ENCODE assay signal across 8 cellular contexts in the genomic region with DNA sequence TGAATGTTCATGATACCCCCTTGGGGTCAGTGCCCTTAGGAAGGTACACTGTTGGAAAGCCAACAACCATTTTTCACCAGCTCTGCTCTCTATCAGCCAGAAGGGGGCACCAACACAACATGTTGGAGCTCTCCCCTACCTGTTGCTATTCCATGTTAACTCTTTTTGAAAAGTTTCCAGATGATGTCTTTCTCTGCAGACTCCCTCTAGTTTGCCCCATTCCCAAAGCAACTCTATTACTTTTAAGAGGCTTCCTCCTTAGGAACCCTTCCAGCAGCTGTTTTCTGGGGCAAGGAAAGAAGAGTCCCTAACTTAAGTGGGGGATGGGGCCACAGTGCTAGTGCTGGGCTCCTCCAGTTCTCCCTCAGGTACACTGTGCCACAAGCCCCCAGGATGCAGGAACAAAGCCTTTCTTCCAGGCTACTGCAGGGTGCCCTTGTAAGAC. TPM values are rescaled to one million over a fixed set of nuclear protein-coding genes. Genes with fewer than 3 reads are reported as not detected.
DNase-seq lines count a peak whose midpoint lies in the region; ATAC-seq and TF ChIP-seq lines count a peak whose summit lies in the region.

No MANE protein-coding gene starts in this region.

- H3K9me2 ChIP-seq in GM23338 (ENCODE audit: insufficient read depth), result no peaks in the 10 kb centered on the region

- no peak overlapping the region for H3K27ac Mint-ChIP-seq in CD4-positive, CD25-positive, alpha-beta regulatory T cell
- H3K27ac Mint-ChIP-seq in GM23338, result no peak overlapping the region
- H3K27ac Mint-ChIP-seq in memory B cell, result no peak overlapping the region

- no peak overlapping the region for H2AFZ ChIP-seq in GM23338

- H3K4me2 ChIP-seq in GM23338, result 0 out of 2 replicates have a peak overlapping the region, but pooled peaks have one; percentile 39

- no peak overlapping the region for H3K27ac ChIP-seq in CD4-positive, CD25-positive, alpha-beta regulatory T cell (ENCODE audit: insufficient read depth, low read length, poor library complexity, severe bottlenecking)
- H3K27ac ChIP-seq in GM23338 (ENCODE audit: low read depth), result peak overlapping the region; percentile 65; the same call in 1 of the 2 replicates
- no peak overlapping the region for H3K27ac ChIP-seq in dorsolateral prefrontal cortex
- no peak overlapping the region for H3K27ac ChIP-seq in thoracic aorta

- peaks cover 23% of the 10 kb centered on the region for H3K36me3 Mint-ChIP-seq in CD4-positive, CD25-positive, alpha-beta regulatory T cell
- H3K36me3 Mint-ChIP-seq in GM23338 (ENCODE audit: low read depth) (peaks cover 7% of the 10 kb centered on the region; the same call in 1 of the 3 replicates), memory B cell (peaks cover 19% of the 10 kb centered on the region)

- peaks cover 43% of the 10 kb centered on the region for H3K36me3 ChIP-seq in CD4-positive, CD25-positive, alpha-beta regulatory T cell (ENCODE audit: control insufficient read depth, insufficient read depth, low read length)
- no peaks in the 10 kb centered on the region; the same call in 1 of the 2 replicates for H3K36me3 ChIP-seq in GM23338 (ENCODE audit: insufficient read depth)
- peaks cover 41% of the 10 kb centered on the region for H3K36me3 ChIP-seq in thoracic aorta

- H3K27me3 ChIP-seq in CD4-positive, CD25-positive, alpha-beta regulatory T cell (ENCODE audit: control insufficient read depth, insufficient read depth, low read length), result no peaks in the 10 kb centered on the region
- H3K27me3 ChIP-seq in GM23338 (ENCODE audit: insufficient read depth) (no peaks in the 10 kb centered on the region), dorsolateral prefrontal cortex (no peaks in the 10 kb centered on the region), thoracic aorta (replicated peaks; ENCODE audit: insufficient read depth) (no peaks in the 10 kb centered on the region)

- no peaks in the 10 kb centered on the region for H3K79me2 ChIP-seq in GM23338 (replicated peaks; ENCODE audit: insufficient read depth)

- H3K4me3 ChIP-seq in CD4-positive, CD25-positive, alpha-beta regulatory T cell (ENCODE audit: low read depth, low read length), result no peak overlapping the region
- H3K4me3 ChIP-seq in GM23338, result no peak overlapping the region
- no peak overlapping the region for H3K4me3 ChIP-seq in dorsolateral prefrontal cortex
- H3K4me3 ChIP-seq in thoracic aorta, result no peak overlapping the region

- H3K9me3 ChIP-seq in CD4-positive, CD25-positive, alpha-beta regulatory T cell (ENCODE audit: control insufficient read depth in 2 of 2, low read length in 2 of 2), result no peaks in the 10 kb centered on the region
- no peaks in the 10 kb centered on the region for H3K9me3 ChIP-seq in thoracic aorta

- no peaks in the 10 kb centered on the region for H3K9me3 Mint-ChIP-seq in CD4-positive, CD25-positive, alpha-beta regulatory T cell
- no peaks in the 10 kb centered on the region for H3K9me3 Mint-ChIP-seq in GM23338
- no peaks in the 10 kb centered on the region for H3K9me3 Mint-ChIP-seq in memory B cell

- peak; percentile 90 to 96 for TF ChIP-seq CTCF in GM23338 (conservative IDR thresholded peaks at IDR 0.05; ENCODE audit: low read depth in 2 of 2)
- peak; percentile 45 to 90 (median 77) for TF ChIP-seq CTCF in dorsolateral prefrontal cortex (IDR thresholded peaks at IDR 0.05 in 54 of 56, conservative IDR thresholded peaks at IDR 0.05 in 2 of 56; ENCODE audit: low read depth in 1 of 56, partially characterized antibody in 56 of 56)
- peak; percentile 50 for TF ChIP-seq CTCF in thoracic aorta (IDR thresholded peaks at IDR 0.05)

- H3K4me3 Mint-ChIP-seq in CD4-positive, CD25-positive, alpha-beta regulatory T cell, result no peak overlapping the region
- H3K4me3 Mint-ChIP-seq in GM23338 (no peak overlapping the region), memory B cell (no peak overlapping the region)

- H3F3A ChIP-seq in GM23338 (replicated peaks; ENCODE audit: low read depth), result no peaks in the 10 kb centered on the region

- ATAC-seq in CD4-positive, CD25-positive, alpha-beta regulatory T cell (ENCODE audit: low read depth in 2 of 2), result peak; percentile 72 to 74
- ATAC-seq in GM23338 (peak; percentile 97), memory B cell (ENCODE audit: low read depth) (peak; percentile 80), thoracic aorta (ENCODE audit: insufficient number of reproducible peaks, low FRiP score, low read depth) (no peak)

- H3K4me1 ChIP-seq in CD4-positive, CD25-positive, alpha-beta regulatory T cell (ENCODE audit: control insufficient read depth, insufficient read depth, low read length, poor library complexity, severe bottlenecking), result no peaks in the 10 kb centered on the region
- H3K4me1 ChIP-seq in GM23338 (ENCODE audit: insufficient read depth), result no peaks in the 10 kb centered on the region
- no peaks in the 10 kb centered on the region for H3K4me1 ChIP-seq in thoracic aorta (ENCODE audit: control insufficient read depth in 1 of 2, low read depth in 2 of 2)

- peak; percentile 33 to 68 (median 63) for DNase-seq in CD4-positive, CD25-positive, alpha-beta regulatory T cell
- peak; percentile 88 for DNase-seq in GM23338 (ENCODE audit: low spot score)
- peak; percentile 70 for DNase-seq in NCI-H2171 treated with DMSO at 0.1 percent for 48 hours (lab: John Stamatoyannopoulos, UW)
- peak; percentile 24 for DNase-seq in activated CD4-positive, CD25-positive, alpha-beta regulatory T cell treated with anti-CD3 and anti-CD28 coated beads, Interleukin-2, amount 50 U/mL, for 16 hours (ENCODE audit: low read depth, low spot score)
- peak in 3 of 10 donors; percentile 17 to 29 (median 25) for DNase-seq in dorsolateral prefrontal cortex
- peak; percentile 38 to 58 for DNase-seq in memory B cell (ENCODE audit: low spot score in 2 of 2)
- no peak for DNase-seq in thoracic aorta (ENCODE audit: low spot score)
- no peak for DNase-seq in T1000 (lab: John Stamatoyannopoulos, UW)

- H3K4me1 Mint-ChIP-seq in CD4-positive, CD25-positive, alpha-beta regulatory T cell, result peaks cover 0 to 20% (median 6%) of the 10 kb centered on the region in 4 donors
- H3K4me1 Mint-ChIP-seq in GM23338 (peaks cover 6% of the 10 kb centered on the region; the same call in 2 of the 3 replicates), memory B cell (peaks cover 17% of the 10 kb centered on the region)

- no peaks in the 10 kb centered on the region for H3K27me3 Mint-ChIP-seq in CD4-positive, CD25-positive, alpha-beta regulatory T cell
- peaks cover 2% of the 10 kb centered on the region for H3K27me3 Mint-ChIP-seq in GM23338 (ENCODE audit: insufficient read depth, low read depth, poor library complexity)
- no peaks in the 10 kb centered on the region for H3K27me3 Mint-ChIP-seq in memory B cell

- no peaks in the 10 kb centered on the region for H4K20me1 ChIP-seq in GM23338 (replicated peaks; ENCODE audit: insufficient read depth)

- intact Hi-C loops in dorsolateral prefrontal cortex (cut with DNase I), result loop anchor here (5.0 to 10.0 kb wide), 3 partner anchors 86 to 954 kb away; a partner anchor contains a TSS

TF ChIP-seq in GM23338, 12 proteins besides CTCF, POLR2A, EP300 and RAD21:
- TF ChIP-seq ZNF114 (CRISPR knock-in tag; IDR thresholded peaks at IDR 0.05), result no peak
- TF ChIP-seq, protein P1, sequence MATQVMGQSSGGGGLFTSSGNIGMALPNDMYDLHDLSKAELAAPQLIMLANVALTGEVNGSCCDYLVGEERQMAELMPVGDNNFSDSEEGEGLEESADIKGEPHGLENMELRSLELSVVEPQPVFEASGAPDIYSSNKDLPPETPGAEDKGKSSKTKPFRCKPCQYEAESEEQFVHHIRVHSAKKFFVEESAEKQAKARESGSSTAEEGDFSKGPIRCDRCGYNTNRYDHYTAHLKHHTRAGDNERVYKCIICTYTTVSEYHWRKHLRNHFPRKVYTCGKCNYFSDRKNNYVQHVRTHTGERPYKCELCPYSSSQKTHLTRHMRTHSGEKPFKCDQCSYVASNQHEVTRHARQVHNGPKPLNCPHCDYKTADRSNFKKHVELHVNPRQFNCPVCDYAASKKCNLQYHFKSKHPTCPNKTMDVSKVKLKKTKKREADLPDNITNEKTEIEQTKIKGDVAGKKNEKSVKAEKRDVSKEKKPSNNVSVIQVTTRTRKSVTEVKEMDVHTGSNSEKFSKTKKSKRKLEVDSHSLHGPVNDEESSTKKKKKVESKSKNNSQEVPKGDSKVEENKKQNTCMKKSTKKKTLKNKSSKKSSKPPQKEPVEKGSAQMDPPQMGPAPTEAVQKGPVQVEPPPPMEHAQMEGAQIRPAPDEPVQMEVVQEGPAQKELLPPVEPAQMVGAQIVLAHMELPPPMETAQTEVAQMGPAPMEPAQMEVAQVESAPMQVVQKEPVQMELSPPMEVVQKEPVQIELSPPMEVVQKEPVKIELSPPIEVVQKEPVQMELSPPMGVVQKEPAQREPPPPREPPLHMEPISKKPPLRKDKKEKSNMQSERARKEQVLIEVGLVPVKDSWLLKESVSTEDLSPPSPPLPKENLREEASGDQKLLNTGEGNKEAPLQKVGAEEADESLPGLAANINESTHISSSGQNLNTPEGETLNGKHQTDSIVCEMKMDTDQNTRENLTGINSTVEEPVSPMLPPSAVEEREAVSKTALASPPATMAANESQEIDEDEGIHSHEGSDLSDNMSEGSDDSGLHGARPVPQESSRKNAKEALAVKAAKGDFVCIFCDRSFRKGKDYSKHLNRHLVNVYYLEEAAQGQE (IDR thresholded peaks at IDR 0.05; ENCODE audit: unreplicated experiment), result no peak

RNA-seq across cellular contexts. Expression of a gene that starts 22.9 kb away (rescaled TPM):
- 4.9 TPM for total RNA-seq in CD4-positive, CD25-positive, alpha-beta regulatory T cell
- polyA plus RNA-seq in CD4-positive, CD25-positive, alpha-beta regulatory T cell, result 1 to 10 TPM; 3.3 to 6.4 (median 4.6) TPM
- 92.5 and 100 TPM in 2 replicates for total RNA-seq in GM23338 (2014; rRNA removed; shearing (Covaris generic))
- 19.8 and 20.1 TPM in 2 replicates for polyA plus RNA-seq in GM23338 (2016; fragmentation: Nextera tagmentation; extraction: Ambion mirVana)
- total RNA-seq in dorsolateral prefrontal cortex, result 10 to 100 TPM in 62 of 120 experiments, 1 to 10 TPM in 58; 5.4 to 15.8 (median 10.1) TPM
- 10 to 100 TPM in 1 of 2 donors, 1 to 10 TPM in 1; 4.2 to 14.6 TPM for total RNA-seq in thoracic aorta

RNA-seq across cellular contexts. Expression of a gene that starts 28.6 kb away (rescaled TPM):
- 16.0 TPM for total RNA-seq in CD4-positive, CD25-positive, alpha-beta regulatory T cell
- 10 to 100 TPM; 35.8 to 51.4 (median 38.8) TPM for polyA plus RNA-seq in CD4-positive, CD25-positive, alpha-beta regulatory T cell
- 24.0 and 24.8 TPM in 2 replicates for total RNA-seq in GM23338 (2014; rRNA removed; shearing (Covaris generic))
- polyA plus RNA-seq in GM23338 (2016; fragmentation: Nextera tagmentation; extraction: Ambion mirVana), result 13.1 and 14.1 TPM in 2 replicates
- total RNA-seq in dorsolateral prefrontal cortex, result 10 to 100 TPM; 13.0 to 31.6 (median 23.0) TPM
- 10 to 100 TPM; 18.8 to 20.7 TPM for total RNA-seq in thoracic aorta

RNA-seq across cellular contexts. Expression of a gene that starts 33.0 kb away (rescaled TPM):
- total RNA-seq in CD4-positive, CD25-positive, alpha-beta regulatory T cell, result not detected
- under 1 TPM in 1 of 4 donors, not detected in 3; 0.09 TPM for polyA plus RNA-seq in CD4-positive, CD25-positive, alpha-beta regulatory T cell
- not detected in 2 replicates for total RNA-seq in GM23338 (2014; rRNA removed; shearing (Covaris generic))
- 0.27 TPM in 1 of 2 replicates, not detected in the other for polyA plus RNA-seq in GM23338 (2016; fragmentation: Nextera tagmentation; extraction: Ambion mirVana)
- total RNA-seq in dorsolateral prefrontal cortex, result under 1 TPM in 1 of 120 experiments, not detected in 119; 0.28 TPM
- total RNA-seq in thoracic aorta, result not detected

Comparison
In these comparisons a context has a peak if more than half of its experiments do, and no peak if none do; other contexts are left out.
1. DNase-seq: peak in CD4-positive, CD25-positive, alpha-beta regulatory T cell (3 of 3), GM23338 (single experiment), NCI-H2171 treated with DMSO at 0.1 percent for 48 hours (single experiment), activated CD4-positive, CD25-positive, alpha-beta regulatory T cell treated with anti-CD3 and anti-CD28 coated beads, Interleukin-2, amount 50 U/mL, for 16 hours (single experiment) and memory B cell (2 of 2); none in thoracic aorta (single experiment) and T1000 (single experiment).
2. Peak in every context shown above with its lines, with median percentiles within 50 percentile points of each other: CTCF ChIP-seq.